In the genomic region with DNA sequence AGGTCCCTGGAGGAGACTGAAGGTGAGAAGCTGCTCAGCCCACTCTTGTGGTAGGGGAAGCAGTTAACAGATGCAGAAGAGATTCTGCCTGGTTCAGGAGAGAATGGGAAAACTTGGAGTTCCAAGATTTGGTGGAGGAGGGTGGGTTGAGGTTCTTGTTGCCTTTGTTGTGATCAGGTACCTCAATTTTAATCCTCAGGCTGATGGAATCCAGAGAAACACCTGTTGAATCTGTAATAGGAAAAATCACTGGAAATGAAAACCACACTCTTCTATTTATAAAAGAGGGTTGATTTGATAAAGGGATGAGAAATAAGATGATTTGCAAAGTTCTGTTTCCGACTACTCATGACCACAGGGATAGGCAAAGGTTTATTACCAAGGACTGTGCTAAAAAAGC, we compare ENCODE assay signal across 10 cellular contexts.
"Had no signal": no experiment of that assay in that cellular context is flagged by ENCODE, and none has a peak within 500 bp of the region (broad histone marks: within the 10 kb centered on the region; RNA-seq: fewer than 3 reads in every experiment).

No MANE protein-coding gene starts in this region.

- H3K9ac ChIP-seq: GM23248 had no signal

- H2AFZ ChIP-seq: GM23248, GM23338 had no signal

- H3K4me1 ChIP-seq: HAP-1 had no signal

- H3K9me3 ChIP-seq: HAP-1 had no signal

- H3K4me3 ChIP-seq: GM23248, GM23338, HAP-1 had no signal

- H3K9me3 Mint-ChIP-seq: HFFc6 had no signal

- FAIRE-seq: H1, H54 had no signal

- H3K4me3 Mint-ChIP-seq: GM23338, H9, HFFc6 had no signal

- DNase-seq: GM23248, GOT3, H7, H9, HCEC 1CT, HFFc6 had no signal

- H3K4me2 ChIP-seq: GM23338 had no signal

- H3K36me3 ChIP-seq: HAP-1 had no signal

- H3K4me1 Mint-ChIP-seq: GM23338, H9 had no signal

- H3K27ac Mint-ChIP-seq: GM23338, H9, HFFc6 had no signal

- H3K27ac ChIP-seq: GM23248 had no signal
